8 cellular contexts compared by ENCODE assay signal in the genomic region with DNA sequence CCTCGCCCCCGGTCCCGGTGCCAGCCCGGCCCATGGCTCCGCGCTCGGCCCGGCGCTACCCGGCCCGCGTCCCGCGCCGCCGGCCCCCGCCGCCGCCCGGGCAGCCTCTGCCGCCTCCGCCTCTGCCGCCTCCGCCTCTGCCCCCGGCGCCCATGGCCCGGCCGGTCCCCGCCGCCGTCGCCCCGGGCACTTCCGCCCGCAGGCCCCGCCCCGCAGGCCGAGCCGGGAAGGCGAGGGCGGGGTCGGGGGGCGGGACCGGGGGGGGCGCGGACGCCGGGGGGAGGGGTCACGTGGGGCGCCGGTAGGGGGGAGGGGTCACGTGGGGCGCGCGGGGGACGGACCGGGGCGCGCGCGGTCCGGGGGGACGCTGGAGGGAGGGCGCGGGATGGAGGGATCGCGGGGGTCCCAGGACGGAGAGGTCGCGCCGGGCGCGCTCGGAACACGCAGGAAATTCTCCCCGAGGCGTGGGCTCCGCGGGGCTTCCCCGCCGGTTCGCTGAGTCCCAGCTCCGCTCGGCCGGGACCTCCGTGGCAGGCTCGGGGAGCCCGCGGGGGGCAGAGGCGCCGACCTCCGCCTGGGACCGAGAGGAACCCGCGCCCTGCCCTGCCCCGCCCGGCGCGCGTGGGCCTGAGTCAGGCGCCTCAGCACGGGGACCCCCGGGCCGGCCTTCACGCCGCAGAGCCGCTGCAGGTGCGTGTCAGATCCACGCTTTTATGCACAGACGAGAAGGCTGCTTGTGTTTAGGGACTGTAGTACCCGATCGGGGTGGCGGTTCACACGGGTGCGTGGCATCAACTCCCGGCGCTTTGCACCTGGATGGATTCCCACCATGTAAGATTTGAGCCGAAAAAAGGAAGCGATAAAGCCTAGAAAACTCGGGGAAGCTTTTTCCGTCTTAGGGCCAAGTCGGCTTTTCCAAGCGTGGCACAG. TPM values are rescaled to one million over a fixed set of nuclear protein-coding genes. Genes with fewer than 3 reads are reported as not detected.
DNase-seq lines count a peak whose midpoint lies in the region; ATAC-seq and TF ChIP-seq lines count a peak whose summit lies in the region.

A gene with protein sequence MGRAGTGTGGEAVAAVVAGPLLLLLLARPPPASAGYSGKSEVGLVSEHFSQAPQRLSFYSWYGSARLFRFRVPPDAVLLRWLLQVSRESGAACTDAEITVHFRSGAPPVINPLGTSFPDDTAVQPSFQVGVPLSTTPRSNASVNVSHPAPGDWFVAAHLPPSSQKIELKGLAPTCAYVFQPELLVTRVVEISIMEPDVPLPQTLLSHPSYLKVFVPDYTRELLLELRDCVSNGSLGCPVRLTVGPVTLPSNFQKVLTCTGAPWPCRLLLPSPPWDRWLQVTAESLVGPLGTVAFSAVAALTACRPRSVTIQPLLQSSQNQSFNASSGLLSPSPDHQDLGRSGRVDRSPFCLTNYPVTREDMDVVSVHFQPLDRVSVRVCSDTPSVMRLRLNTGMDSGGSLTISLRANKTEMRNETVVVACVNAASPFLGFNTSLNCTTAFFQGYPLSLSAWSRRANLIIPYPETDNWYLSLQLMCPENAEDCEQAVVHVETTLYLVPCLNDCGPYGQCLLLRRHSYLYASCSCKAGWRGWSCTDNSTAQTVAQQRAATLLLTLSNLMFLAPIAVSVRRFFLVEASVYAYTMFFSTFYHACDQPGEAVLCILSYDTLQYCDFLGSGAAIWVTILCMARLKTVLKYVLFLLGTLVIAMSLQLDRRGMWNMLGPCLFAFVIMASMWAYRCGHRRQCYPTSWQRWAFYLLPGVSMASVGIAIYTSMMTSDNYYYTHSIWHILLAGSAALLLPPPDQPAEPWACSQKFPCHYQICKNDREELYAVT (minus strand): TSS at position 191 of the 930 bp plus-strand sequence. CDS start 157 bp downstream, at position 34.

- peak within 1 kb of the TSS; percentile 68 for H3K4me3 ChIP-seq in astrocyte of the spinal cord (ENCODE audit: low read depth, low read length)
- H3K4me3 ChIP-seq in iPS-11a (ENCODE audit: low read depth, low read length) = peak within 1 kb of the TSS; percentile 75

- no peaks in the 10 kb centered on the region for H3K36me3 Mint-ChIP-seq in T-helper 2 cell treated with Interferon-gamma antibody and Interleukin-4, amounts not matched to agents 5 μg/mL and 100 μg/mL, for 36 hours (ENCODE audit: low read depth)

- intact Hi-C loops in sciatic nerve (cut with DNase I) = no loop called here

- peaks cover 14% of the 10 kb centered on the region for H3K4me1 Mint-ChIP-seq in T-helper 2 cell treated with Interferon-gamma antibody and Interleukin-4, amounts not matched to agents 5 μg/mL and 100 μg/mL, for 36 hours (ENCODE audit: low read depth)

- DNase-seq in Ammon's horn (ENCODE audit: low spot score) = peak; percentile 76
- DNase-seq in GM19238 (ENCODE audit: insufficient read length, low spot score) = peak; percentile 93
- DNase-seq in HUDEP-2 (lab: John Stamatoyannopoulos, UW; ENCODE audit: unreplicated experiment in 76 of 76) = peak in 51 of 76 experiments; percentile 7 to 72 (median 53)
- DNase-seq in T-helper 2 cell treated with Interferon-gamma antibody and Interleukin-4, amounts not matched to agents 5 μg/mL and 100 μg/mL, for 36 hours (ENCODE audit: low spot score) = peak; percentile 70
- DNase-seq in astrocyte of the spinal cord (ENCODE audit: low read depth, low spot score) = no peak
- DNase-seq in sciatic nerve (ENCODE audit: low spot score) = peak; percentile 78

- H3K4me3 Mint-ChIP-seq in T-helper 2 cell treated with Interferon-gamma antibody and Interleukin-4, amounts not matched to agents 5 μg/mL and 100 μg/mL, for 36 hours = peak within 1 kb of the TSS; percentile 83

- in situ Hi-C loops in astrocyte of the spinal cord (cut with HindIII; ENCODE audit: low sequenced_read_pairs) = no loop called here

- TF ChIP-seq CTCF in astrocyte of the spinal cord (IDR thresholded peaks at IDR 0.05; ENCODE audit: low read depth, low read length) = no peak

- ATAC-seq in sciatic nerve (peak; percentile 44), HG02973 (IDR thresholded peaks at IDR 0.05; ENCODE audit: unreplicated experiment) (no peak)

- peaks cover 10% of the 10 kb centered on the region for H3K27me3 Mint-ChIP-seq in T-helper 2 cell treated with Interferon-gamma antibody and Interleukin-4, amounts not matched to agents 5 μg/mL and 100 μg/mL, for 36 hours (ENCODE audit: low read depth)

- peak within 1 kb of the TSS; percentile 52 for H3K27ac Mint-ChIP-seq in T-helper 2 cell treated with Interferon-gamma antibody and Interleukin-4, amounts not matched to agents 5 μg/mL and 100 μg/mL, for 36 hours

- no peaks in the 10 kb centered on the region for H3K9me3 Mint-ChIP-seq in T-helper 2 cell treated with Interferon-gamma antibody and Interleukin-4, amounts not matched to agents 5 μg/mL and 100 μg/mL, for 36 hours

RNA-seq across cellular contexts. Expression of the gene that starts here (rescaled TPM):
- total RNA-seq in sciatic nerve = 29.0 TPM
